15 cellular contexts compared by ENCODE assay signal in the genomic region with DNA sequence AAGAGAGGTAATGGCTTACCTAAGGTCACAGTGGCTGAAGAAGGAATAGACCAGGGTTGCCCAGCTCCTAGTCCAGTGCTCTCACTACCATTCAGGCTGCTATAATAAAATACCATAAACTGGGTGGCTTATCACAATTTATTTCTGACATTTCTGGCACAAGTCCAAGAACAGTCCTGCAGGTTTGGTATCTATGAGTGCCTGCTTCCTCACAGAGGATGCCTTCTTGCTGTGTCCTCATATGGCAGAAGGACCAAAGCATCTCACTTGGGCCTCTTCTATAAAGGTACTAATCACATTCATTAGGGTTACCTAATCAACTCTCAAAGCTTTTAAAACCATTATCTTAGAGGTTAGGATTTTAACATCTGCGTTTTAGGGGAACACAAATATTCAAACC. TPM values are rescaled to one million over a fixed set of nuclear protein-coding genes. Genes with fewer than 3 reads are reported as not detected.
DNase-seq lines count a peak whose midpoint lies in the region; ATAC-seq, FAIRE-seq and TF ChIP-seq lines count a peak whose summit lies in the region.
"Had no signal": no experiment of that assay in that cellular context is flagged by ENCODE, and none has a peak within 500 bp of the region (broad histone marks: within the 10 kb centered on the region; RNA-seq: fewer than 3 reads in every experiment).

No MANE protein-coding gene starts in this region.

- H3K27ac Mint-ChIP-seq in WTC11 = peak overlapping the region; percentile 92; the same call in 1 of the 2 replicates

- peak; percentile 6 for DNase-seq in NCI-H2227 (lab: John Stamatoyannopoulos, UW; ENCODE audit: unreplicated experiment)
- no peak for DNase-seq in NCI-H2227 treated with DMSO at 0.1 percent for 48 hours (lab: John Stamatoyannopoulos, UW)
- DNase-seq in GM18507 (ENCODE audit: extremely low spot score, insufficient read length, low read depth) = no peak
- DNase-seq in WTC11 (ENCODE audit: low spot score) = no peak
- DNase-seq in left colon = no peak
- no peak for DNase-seq in mucosa of gallbladder (ENCODE audit: low spot score)
- DNase-seq in stimulated activated CD4-positive, alpha-beta T cell treated with anti-CD3 and anti-CD28 coated beads, Interleukin-4, amount 100 ng/mL, for 24 hours = no peak
- DNase-seq: activated CD4-positive, CD25-positive, alpha-beta regulatory T cell treated with anti-CD3 and anti-CD28 coated beads, Interleukin-2, amount 50 U/mL, for 72 hours; adrenal gland; DMS79 treated with DMSO at 0.1 percent for 48 hours; NCI-H2107; SIG-M5; tibial artery had no signal

- POLR2A ChIA-PET in WTC11 (lab: Charles Lee) = no interaction called here

- CTCF ChIA-PET in WTC11 (lab: Charles Lee) = no interaction called here

- peaks cover 33% of the 10 kb centered on the region for H3K4me1 Mint-ChIP-seq in WTC11

- no peak for TF ChIP-seq CTCF in WTC11 (IDR thresholded peaks at IDR 0.05)

- no peaks in the 10 kb centered on the region for H3K9me3 Mint-ChIP-seq in WTC11
- H3K9me3 Mint-ChIP-seq: stimulated activated effector memory CD8-positive, alpha-beta T cell treated with anti-CD3 and anti-CD28 coated beads, Interleukin-12 subunit alpha, Interleukin-12 subunit beta, amount 100 ng/mL, for 72 hours had no signal

- intact Hi-C loops in left colon (cut with DNase I, micrococcal nuclease) = no loop called here

- ATAC-seq in WTC11 (no peak; the same call in 1 of the 2 replicates), left colon (peak; percentile 49), HG02840 (IDR thresholded peaks at IDR 0.05; ENCODE audit: low FRiP score, unreplicated experiment) (no peak)
- ATAC-seq: stimulated activated effector memory CD8-positive, alpha-beta T cell treated with anti-CD3 and anti-CD28 coated beads, Interleukin-12 subunit alpha, Interleukin-12 subunit beta, amount 100 ng/mL, for 72 hours had no signal

- no peak overlapping the region for H3K4me3 Mint-ChIP-seq in WTC11
- H3K4me3 Mint-ChIP-seq: stimulated activated effector memory CD8-positive, alpha-beta T cell treated with anti-CD3 and anti-CD28 coated beads, Interleukin-12 subunit alpha, Interleukin-12 subunit beta, amount 100 ng/mL, for 72 hours had no signal

- H3K27me3 Mint-ChIP-seq in WTC11 (ENCODE audit: low read depth) = no peaks in the 10 kb centered on the region

- peaks cover 32% of the 10 kb centered on the region for H3K36me3 Mint-ChIP-seq in WTC11

- FAIRE-seq in GM18507 (lab: Jason Lieb, UNC) = peak; percentile 58

TF ChIP-seq in WTC11, 78 proteins besides CTCF, POLR2A, EP300 and RAD21:
- TF ChIP-seq, protein P1, sequence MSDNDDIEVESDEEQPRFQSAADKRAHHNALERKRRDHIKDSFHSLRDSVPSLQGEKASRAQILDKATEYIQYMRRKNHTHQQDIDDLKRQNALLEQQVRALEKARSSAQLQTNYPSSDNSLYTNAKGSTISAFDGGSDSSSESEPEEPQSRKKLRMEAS (CRISPR knock-in tag; IDR thresholded peaks at IDR 0.05) = no peak
- TF ChIP-seq FOXJ3 (CRISPR knock-in tag; IDR thresholded peaks at IDR 0.05; ENCODE audit: borderline replicate concordance) (no peak), SMAD4 (CRISPR knock-in tag; IDR thresholded peaks at IDR 0.05) (no peak), FOXP1 (CRISPR knock-in tag; IDR thresholded peaks at IDR 0.05; ENCODE audit: borderline replicate concordance) (no peak), SOX15 (CRISPR knock-in tag; IDR thresholded peaks at IDR 0.05) (no peak), GABPB1 (CRISPR knock-in tag; IDR thresholded peaks at IDR 0.05) (no peak), TEAD1 (CRISPR knock-in tag; IDR thresholded peaks at IDR 0.05) (no peak), CREB1 (CRISPR knock-in tag; IDR thresholded peaks at IDR 0.05) (no peak), SMAD3 (CRISPR knock-in tag; IDR thresholded peaks at IDR 0.05; ENCODE audit: borderline replicate concordance) (no peak), MYBL2 (CRISPR knock-in tag; IDR thresholded peaks at IDR 0.05) (no peak)
- TF ChIP-seq, protein P2, sequence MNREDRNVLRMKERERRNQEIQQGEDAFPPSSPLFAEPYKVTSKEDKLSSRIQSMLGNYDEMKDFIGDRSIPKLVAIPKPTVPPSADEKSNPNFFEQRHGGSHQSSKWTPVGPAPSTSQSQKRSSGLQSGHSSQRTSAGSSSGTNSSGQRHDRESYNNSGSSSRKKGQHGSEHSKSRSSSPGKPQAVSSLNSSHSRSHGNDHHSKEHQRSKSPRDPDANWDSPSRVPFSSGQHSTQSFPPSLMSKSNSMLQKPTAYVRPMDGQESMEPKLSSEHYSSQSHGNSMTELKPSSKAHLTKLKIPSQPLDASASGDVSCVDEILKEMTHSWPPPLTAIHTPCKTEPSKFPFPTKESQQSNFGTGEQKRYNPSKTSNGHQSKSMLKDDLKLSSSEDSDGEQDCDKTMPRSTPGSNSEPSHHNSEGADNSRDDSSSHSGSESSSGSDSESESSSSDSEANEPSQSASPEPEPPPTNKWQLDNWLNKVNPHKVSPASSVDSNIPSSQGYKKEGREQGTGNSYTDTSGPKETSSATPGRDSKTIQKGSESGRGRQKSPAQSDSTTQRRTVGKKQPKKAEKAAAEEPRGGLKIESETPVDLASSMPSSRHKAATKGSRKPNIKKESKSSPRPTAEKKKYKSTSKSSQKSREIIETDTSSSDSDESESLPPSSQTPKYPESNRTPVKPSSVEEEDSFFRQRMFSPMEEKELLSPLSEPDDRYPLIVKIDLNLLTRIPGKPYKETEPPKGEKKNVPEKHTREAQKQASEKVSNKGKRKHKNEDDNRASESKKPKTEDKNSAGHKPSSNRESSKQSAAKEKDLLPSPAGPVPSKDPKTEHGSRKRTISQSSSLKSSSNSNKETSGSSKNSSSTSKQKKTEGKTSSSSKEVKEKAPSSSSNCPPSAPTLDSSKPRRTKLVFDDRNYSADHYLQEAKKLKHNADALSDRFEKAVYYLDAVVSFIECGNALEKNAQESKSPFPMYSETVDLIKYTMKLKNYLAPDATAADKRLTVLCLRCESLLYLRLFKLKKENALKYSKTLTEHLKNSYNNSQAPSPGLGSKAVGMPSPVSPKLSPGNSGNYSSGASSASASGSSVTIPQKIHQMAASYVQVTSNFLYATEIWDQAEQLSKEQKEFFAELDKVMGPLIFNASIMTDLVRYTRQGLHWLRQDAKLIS (CRISPR knock-in tag; IDR thresholded peaks at IDR 0.05; ENCODE audit: borderline replicate concordance) = no peak
- TF ChIP-seq, protein P3, sequence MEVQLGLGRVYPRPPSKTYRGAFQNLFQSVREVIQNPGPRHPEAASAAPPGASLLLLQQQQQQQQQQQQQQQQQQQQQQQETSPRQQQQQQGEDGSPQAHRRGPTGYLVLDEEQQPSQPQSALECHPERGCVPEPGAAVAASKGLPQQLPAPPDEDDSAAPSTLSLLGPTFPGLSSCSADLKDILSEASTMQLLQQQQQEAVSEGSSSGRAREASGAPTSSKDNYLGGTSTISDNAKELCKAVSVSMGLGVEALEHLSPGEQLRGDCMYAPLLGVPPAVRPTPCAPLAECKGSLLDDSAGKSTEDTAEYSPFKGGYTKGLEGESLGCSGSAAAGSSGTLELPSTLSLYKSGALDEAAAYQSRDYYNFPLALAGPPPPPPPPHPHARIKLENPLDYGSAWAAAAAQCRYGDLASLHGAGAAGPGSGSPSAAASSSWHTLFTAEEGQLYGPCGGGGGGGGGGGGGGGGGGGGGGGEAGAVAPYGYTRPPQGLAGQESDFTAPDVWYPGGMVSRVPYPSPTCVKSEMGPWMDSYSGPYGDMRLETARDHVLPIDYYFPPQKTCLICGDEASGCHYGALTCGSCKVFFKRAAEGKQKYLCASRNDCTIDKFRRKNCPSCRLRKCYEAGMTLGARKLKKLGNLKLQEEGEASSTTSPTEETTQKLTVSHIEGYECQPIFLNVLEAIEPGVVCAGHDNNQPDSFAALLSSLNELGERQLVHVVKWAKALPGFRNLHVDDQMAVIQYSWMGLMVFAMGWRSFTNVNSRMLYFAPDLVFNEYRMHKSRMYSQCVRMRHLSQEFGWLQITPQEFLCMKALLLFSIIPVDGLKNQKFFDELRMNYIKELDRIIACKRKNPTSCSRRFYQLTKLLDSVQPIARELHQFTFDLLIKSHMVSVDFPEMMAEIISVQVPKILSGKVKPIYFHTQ (CRISPR knock-in tag; IDR thresholded peaks at IDR 0.05) = no peak
- TF ChIP-seq, protein P4, sequence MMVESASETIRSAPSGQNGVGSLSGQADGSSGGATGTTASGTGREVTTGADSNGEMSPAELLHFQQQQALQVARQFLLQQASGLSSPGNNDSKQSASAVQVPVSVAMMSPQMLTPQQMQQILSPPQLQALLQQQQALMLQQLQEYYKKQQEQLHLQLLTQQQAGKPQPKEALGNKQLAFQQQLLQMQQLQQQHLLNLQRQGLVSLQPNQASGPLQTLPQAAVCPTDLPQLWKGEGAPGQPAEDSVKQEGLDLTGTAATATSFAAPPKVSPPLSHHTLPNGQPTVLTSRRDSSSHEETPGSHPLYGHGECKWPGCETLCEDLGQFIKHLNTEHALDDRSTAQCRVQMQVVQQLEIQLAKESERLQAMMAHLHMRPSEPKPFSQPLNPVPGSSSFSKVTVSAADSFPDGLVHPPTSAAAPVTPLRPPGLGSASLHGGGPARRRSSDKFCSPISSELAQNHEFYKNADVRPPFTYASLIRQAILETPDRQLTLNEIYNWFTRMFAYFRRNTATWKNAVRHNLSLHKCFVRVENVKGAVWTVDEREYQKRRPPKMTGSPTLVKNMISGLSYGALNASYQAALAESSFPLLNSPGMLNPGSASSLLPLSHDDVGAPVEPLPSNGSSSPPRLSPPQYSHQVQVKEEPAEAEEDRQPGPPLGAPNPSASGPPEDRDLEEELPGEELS (CRISPR knock-in tag; IDR thresholded peaks at IDR 0.05) = no peak
- TF ChIP-seq, protein P5, sequence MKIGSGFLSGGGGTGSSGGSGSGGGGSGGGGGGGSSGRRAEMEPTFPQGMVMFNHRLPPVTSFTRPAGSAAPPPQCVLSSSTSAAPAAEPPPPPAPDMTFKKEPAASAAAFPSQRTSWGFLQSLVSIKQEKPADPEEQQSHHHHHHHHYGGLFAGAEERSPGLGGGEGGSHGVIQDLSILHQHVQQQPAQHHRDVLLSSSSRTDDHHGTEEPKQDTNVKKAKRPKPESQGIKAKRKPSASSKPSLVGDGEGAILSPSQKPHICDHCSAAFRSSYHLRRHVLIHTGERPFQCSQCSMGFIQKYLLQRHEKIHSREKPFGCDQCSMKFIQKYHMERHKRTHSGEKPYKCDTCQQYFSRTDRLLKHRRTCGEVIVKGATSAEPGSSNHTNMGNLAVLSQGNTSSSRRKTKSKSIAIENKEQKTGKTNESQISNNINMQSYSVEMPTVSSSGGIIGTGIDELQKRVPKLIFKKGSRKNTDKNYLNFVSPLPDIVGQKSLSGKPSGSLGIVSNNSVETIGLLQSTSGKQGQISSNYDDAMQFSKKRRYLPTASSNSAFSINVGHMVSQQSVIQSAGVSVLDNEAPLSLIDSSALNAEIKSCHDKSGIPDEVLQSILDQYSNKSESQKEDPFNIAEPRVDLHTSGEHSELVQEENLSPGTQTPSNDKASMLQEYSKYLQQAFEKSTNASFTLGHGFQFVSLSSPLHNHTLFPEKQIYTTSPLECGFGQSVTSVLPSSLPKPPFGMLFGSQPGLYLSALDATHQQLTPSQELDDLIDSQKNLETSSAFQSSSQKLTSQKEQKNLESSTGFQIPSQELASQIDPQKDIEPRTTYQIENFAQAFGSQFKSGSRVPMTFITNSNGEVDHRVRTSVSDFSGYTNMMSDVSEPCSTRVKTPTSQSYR (CRISPR knock-in tag; IDR thresholded peaks at IDR 0.05) = no peak
TF ChIP-seq in WTC11: peak in this region for 0.

RNA-seq across cellular contexts. Expression of a gene that starts 17.2 kb away (rescaled TPM):
- 48.5 to 56.0 TPM (median 53.8 TPM) in 3 replicates for total RNA-seq in WTC11 (2021)
- 10 to 100 TPM; 37.5 to 54.9 TPM for total RNA-seq in left colon
- 40.7 TPM for total RNA-seq in mucosa of gallbladder
